ENCODE assay signal across 1 cellular context in genomic region chr16:53848277-53848942, GRCh38.
TF ChIP-seq lines count a peak whose summit lies in the region.

No MANE protein-coding gene starts in this region.

TF ChIP-seq in HepG2, 621 proteins besides CTCF, POLR2A, EP300 and RAD21 (continued from another document and continues in another):
- TF ChIP-seq, protein P1, sequence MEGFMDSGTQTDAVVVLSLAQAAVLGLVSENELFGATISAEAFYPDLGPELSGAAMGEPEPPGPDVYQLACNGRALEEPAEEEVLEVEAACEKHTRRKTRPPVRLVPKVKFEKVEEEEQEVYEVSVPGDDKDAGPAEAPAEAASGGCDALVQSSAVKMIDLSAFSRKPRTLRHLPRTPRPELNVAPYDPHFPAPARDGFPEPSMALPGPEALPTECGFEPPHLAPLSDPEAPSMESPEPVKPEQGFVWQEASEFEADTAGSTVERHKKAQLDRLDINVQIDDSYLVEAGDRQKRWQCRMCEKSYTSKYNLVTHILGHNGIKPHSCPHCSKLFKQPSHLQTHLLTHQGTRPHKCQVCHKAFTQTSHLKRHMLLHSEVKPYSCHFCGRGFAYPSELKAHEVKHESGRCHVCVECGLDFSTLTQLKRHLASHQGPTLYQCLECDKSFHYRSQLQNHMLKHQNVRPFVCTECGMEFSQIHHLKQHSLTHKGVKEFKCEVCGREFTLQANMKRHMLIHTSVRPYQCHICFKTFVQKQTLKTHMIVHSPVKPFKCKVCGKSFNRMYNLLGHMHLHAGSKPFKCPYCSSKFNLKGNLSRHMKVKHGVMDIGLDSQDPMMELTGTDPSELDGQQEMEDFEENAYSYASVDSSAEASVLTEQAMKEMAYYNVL (CRISPR knock-in tag; IDR thresholded peaks at IDR 0.05; ENCODE audit: borderline replicate concordance), result 0 out of 2 replicates have a peak, but pooled peaks have one; percentile 42
- TF ChIP-seq SOX6 (IDR thresholded peaks at IDR 0.05) (no peak), SOX6 (CRISPR knock-in tag; IDR thresholded peaks at IDR 0.05) (peak; percentile 94), GFI1 (CRISPR knock-in tag; IDR thresholded peaks at IDR 0.05; ENCODE audit: borderline replicate concordance) (peak; percentile 70; the same call in 1 of the 2 replicates), ZNF138 (CRISPR knock-in tag; IDR thresholded peaks at IDR 0.05; ENCODE audit: low read depth) (no peak), ZNF878 (CRISPR knock-in tag; IDR thresholded peaks at IDR 0.05) (peak; percentile 34; the same call in 1 of the 2 replicates), ZNF607 (CRISPR knock-in tag; IDR thresholded peaks at IDR 0.05; ENCODE audit: borderline replicate concordance) (no peak; the same call in 1 of the 2 replicates), NCOA2 (CRISPR knock-in tag; IDR thresholded peaks at IDR 0.05) (no peak), CCDC6 (CRISPR knock-in tag; IDR thresholded peaks at IDR 0.05) (no peak), GATAD1 (CRISPR knock-in tag; IDR thresholded peaks at IDR 0.05) (no peak), CENPX (CRISPR knock-in tag; IDR thresholded peaks at IDR 0.05) (no peak), PITX1 (CRISPR knock-in tag; IDR thresholded peaks at IDR 0.05) (peak; percentile 52), ZNF235 (CRISPR knock-in tag; IDR thresholded peaks at IDR 0.05; ENCODE audit: borderline replicate concordance) (no peak), ZBTB37 (CRISPR knock-in tag; IDR thresholded peaks at IDR 0.05) (no peak; the same call in 1 of the 2 replicates), MXD4 (CRISPR knock-in tag; IDR thresholded peaks at IDR 0.05) (0 out of 2 replicates have a peak, but pooled peaks have one; percentile 36), SALL1 (CRISPR knock-in tag; IDR thresholded peaks at IDR 0.05) (0 out of 2 replicates have a peak, but pooled peaks have one; percentile 5), ZKSCAN8 (CRISPR knock-in tag; IDR thresholded peaks at IDR 0.05; ENCODE audit: borderline replicate concordance) (no peak), ARHGAP35 (CRISPR knock-in tag; IDR thresholded peaks at IDR 0.05; ENCODE audit: borderline replicate concordance) (no peak), TAF1 (CRISPR knock-in tag; IDR thresholded peaks at IDR 0.05) (no peak), MIER3 (CRISPR knock-in tag; IDR thresholded peaks at IDR 0.05; ENCODE audit: borderline replicate concordance) (no peak), AHR (CRISPR knock-in tag; IDR thresholded peaks at IDR 0.05) (no peak), TOE1 (CRISPR knock-in tag; IDR thresholded peaks at IDR 0.05) (0 out of 2 replicates have a peak, but pooled peaks have one; percentile 23), ARID5B (CRISPR knock-in tag; IDR thresholded peaks at IDR 0.05) (peak; percentile 74), FOXA1 (IDR thresholded peaks at IDR 0.05) (no peak), FOXA1 (CRISPR knock-in tag; IDR thresholded peaks at IDR 0.05) (no peak), ATF7 (IDR thresholded peaks at IDR 0.05) (no peak), ATF7 (CRISPR knock-in tag; IDR thresholded peaks at IDR 0.05) (no peak), PAXIP1 (CRISPR knock-in tag; conservative IDR thresholded peaks at IDR 0.05) (peak; percentile 82), NR2F2 (IDR thresholded peaks at IDR 0.05; ENCODE audit: borderline replicate concordance, low read depth) (peak; percentile 71), ZNF557 (CRISPR knock-in tag; IDR thresholded peaks at IDR 0.05) (no peak), FUBP1 (CRISPR knock-in tag; IDR thresholded peaks at IDR 0.05; ENCODE audit: borderline replicate concordance) (no peak)
- TF ChIP-seq, protein P2, sequence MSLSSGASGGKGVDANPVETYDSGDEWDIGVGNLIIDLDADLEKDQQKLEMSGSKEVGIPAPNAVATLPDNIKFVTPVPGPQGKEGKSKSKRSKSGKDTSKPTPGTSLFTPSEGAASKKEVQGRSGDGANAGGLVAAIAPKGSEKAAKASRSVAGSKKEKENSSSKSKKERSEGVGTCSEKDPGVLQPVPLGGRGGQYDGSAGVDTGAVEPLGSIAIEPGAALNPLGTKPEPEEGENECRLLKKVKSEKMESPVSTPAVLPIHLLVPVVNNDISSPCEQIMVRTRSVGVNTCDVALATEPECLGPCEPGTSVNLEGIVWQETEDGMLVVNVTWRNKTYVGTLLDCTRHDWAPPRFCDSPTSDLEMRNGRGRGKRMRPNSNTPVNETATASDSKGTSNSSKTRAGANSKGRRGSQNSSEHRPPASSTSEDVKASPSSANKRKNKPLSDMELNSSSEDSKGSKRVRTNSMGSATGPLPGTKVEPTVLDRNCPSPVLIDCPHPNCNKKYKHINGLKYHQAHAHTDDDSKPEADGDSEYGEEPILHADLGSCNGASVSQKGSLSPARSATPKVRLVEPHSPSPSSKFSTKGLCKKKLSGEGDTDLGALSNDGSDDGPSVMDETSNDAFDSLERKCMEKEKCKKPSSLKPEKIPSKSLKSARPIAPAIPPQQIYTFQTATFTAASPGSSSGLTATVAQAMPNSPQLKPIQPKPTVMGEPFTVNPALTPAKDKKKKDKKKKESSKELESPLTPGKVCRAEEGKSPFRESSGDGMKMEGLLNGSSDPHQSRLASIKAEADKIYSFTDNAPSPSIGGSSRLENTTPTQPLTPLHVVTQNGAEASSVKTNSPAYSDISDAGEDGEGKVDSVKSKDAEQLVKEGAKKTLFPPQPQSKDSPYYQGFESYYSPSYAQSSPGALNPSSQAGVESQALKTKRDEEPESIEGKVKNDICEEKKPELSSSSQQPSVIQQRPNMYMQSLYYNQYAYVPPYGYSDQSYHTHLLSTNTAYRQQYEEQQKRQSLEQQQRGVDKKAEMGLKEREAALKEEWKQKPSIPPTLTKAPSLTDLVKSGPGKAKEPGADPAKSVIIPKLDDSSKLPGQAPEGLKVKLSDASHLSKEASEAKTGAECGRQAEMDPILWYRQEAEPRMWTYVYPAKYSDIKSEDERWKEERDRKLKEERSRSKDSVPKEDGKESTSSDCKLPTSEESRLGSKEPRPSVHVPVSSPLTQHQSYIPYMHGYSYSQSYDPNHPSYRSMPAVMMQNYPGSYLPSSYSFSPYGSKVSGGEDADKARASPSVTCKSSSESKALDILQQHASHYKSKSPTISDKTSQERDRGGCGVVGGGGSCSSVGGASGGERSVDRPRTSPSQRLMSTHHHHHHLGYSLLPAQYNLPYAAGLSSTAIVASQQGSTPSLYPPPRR (CRISPR knock-in tag; IDR thresholded peaks at IDR 0.05; ENCODE audit: borderline replicate concordance), result peak; percentile 70
- TF ChIP-seq, protein P3, sequence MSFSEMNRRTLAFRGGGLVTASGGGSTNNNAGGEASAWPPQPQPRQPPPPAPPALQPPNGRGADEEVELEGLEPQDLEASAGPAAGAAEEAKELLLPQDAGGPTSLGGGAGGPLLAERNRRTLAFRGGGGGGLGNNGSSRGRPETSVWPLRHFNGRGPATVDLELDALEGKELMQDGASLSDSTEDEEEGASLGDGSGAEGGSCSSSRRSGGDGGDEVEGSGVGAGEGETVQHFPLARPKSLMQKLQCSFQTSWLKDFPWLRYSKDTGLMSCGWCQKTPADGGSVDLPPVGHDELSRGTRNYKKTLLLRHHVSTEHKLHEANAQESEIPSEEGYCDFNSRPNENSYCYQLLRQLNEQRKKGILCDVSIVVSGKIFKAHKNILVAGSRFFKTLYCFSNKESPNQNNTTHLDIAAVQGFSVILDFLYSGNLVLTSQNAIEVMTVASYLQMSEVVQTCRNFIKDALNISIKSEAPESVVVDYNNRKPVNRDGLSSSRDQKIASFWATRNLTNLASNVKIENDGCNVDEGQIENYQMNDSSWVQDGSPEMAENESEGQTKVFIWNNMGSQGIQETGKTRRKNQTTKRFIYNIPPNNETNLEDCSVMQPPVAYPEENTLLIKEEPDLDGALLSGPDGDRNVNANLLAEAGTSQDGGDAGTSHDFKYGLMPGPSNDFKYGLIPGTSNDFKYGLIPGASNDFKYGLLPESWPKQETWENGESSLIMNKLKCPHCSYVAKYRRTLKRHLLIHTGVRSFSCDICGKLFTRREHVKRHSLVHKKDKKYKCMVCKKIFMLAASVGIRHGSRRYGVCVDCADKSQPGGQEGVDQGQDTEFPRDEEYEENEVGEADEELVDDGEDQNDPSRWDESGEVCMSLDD (CRISPR knock-in tag; IDR thresholded peaks at IDR 0.05; ENCODE audit: borderline replicate concordance), result no peak
- TF ChIP-seq, protein P4, sequence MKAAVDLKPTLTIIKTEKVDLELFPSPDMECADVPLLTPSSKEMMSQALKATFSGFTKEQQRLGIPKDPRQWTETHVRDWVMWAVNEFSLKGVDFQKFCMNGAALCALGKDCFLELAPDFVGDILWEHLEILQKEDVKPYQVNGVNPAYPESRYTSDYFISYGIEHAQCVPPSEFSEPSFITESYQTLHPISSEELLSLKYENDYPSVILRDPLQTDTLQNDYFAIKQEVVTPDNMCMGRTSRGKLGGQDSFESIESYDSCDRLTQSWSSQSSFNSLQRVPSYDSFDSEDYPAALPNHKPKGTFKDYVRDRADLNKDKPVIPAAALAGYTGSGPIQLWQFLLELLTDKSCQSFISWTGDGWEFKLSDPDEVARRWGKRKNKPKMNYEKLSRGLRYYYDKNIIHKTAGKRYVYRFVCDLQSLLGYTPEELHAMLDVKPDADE (CRISPR knock-in tag; IDR thresholded peaks at IDR 0.05), result no peak
- TF ChIP-seq, protein P5, sequence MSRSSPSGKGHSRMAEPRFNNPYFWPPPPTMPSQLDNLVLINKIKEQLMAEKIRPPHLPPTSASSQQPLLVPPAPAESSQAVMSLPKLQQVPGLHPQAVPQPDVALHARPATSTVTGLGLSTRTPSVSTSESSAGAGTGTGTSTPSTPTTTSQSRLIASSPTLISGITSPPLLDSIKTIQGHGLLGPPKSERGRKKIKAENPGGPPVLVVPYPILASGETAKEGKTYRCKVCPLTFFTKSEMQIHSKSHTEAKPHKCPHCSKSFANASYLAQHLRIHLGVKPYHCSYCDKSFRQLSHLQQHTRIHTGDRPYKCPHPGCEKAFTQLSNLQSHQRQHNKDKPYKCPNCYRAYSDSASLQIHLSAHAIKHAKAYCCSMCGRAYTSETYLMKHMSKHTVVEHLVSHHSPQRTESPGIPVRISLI (CRISPR knock-in tag; IDR thresholded peaks at IDR 0.05; ENCODE audit: borderline replicate concordance), result peak; percentile 43; the same call in 1 of the 2 replicates
